23 cellular contexts compared by ENCODE assay signal in genomic region chr17:7667616-7668406, GRCh38. TPM values are rescaled to one million over a fixed set of nuclear protein-coding genes. Genes with fewer than 3 reads are reported as not detected.
DNase-seq lines count a peak whose midpoint lies in the region; ATAC-seq and TF ChIP-seq lines count a peak whose summit lies in the region.
"Had no signal": no experiment of that assay in that cellular context is flagged by ENCODE, and none has a peak within 500 bp of the region (broad histone marks: within the 10 kb centered on the region; RNA-seq: fewer than 3 reads in every experiment).

No MANE protein-coding gene starts in this region.

- H3K4me3 Mint-ChIP-seq in activated CD4-positive, alpha-beta T cell treated with anti-CD3 and anti-CD28 coated beads, Interleukin-2, amount 10 ng/mL, durations not matched to agents 7 days and 5 days, result no peak overlapping the region
- H3K4me3 Mint-ChIP-seq in activated CD4-positive, alpha-beta T cell treated with anti-CD3 and anti-CD28 coated beads, Interleukin-2, amount 10 ng/mL, durations not matched to agents 24 days and 14 days, result no peak overlapping the region
- H3K4me3 Mint-ChIP-seq: activated T-cell treated with anti-CD3 and anti-CD28 coated beads, Interleukin-2, amount 50 U/mL, for 4 hours; CD4-positive, CD25-positive, alpha-beta regulatory T cell; naive B cell had no signal

- H3K27me3 ChIP-seq in Panc1 (ENCODE audit: control insufficient read depth, insufficient read depth, low read length), result no peaks in the 10 kb centered on the region
- H3K27me3 ChIP-seq in esophagus squamous epithelium, result no peaks in the 10 kb centered on the region

- H3K9me3 Mint-ChIP-seq in activated CD4-positive, alpha-beta T cell treated with anti-CD3 and anti-CD28 coated beads, Interleukin-2, amount 10 ng/mL, durations not matched to agents 7 days and 5 days, result no peaks in the 10 kb centered on the region
- no peaks in the 10 kb centered on the region for H3K9me3 Mint-ChIP-seq in activated CD4-positive, alpha-beta T cell treated with anti-CD3 and anti-CD28 coated beads, Interleukin-2, amount 10 ng/mL, durations not matched to agents 24 days and 14 days
- H3K9me3 Mint-ChIP-seq: activated T-cell treated with anti-CD3 and anti-CD28 coated beads, Interleukin-2, amount 50 U/mL, for 4 hours; CD4-positive, CD25-positive, alpha-beta regulatory T cell; naive B cell had no signal

- H3K4me1 Mint-ChIP-seq in activated CD4-positive, alpha-beta T cell treated with anti-CD3 and anti-CD28 coated beads, Interleukin-2, amount 10 ng/mL, durations not matched to agents 7 days and 5 days, result no peaks in the 10 kb centered on the region
- no peaks in the 10 kb centered on the region for H3K4me1 Mint-ChIP-seq in activated CD4-positive, alpha-beta T cell treated with anti-CD3 and anti-CD28 coated beads, Interleukin-2, amount 10 ng/mL, durations not matched to agents 24 days and 14 days
- H3K4me1 Mint-ChIP-seq: CD4-positive, CD25-positive, alpha-beta regulatory T cell had no signal

- no peak for DNase-seq in activated CD4-positive, alpha-beta T cell treated with anti-CD3 and anti-CD28 coated beads, Interleukin-2, amount 10 ng/mL, durations not matched to agents 7 days and 5 days
- DNase-seq in activated CD4-positive, alpha-beta T cell treated with anti-CD3 and anti-CD28 coated beads, Interleukin-2, amount 10 ng/mL, durations not matched to agents 24 days and 14 days, result no peak
- no peak for DNase-seq in Panc1 (ENCODE audit: low read depth, low spot score)
- DNase-seq in hypothalamus (lab: John Stamatoyannopoulos, UW), result peak in 38 of 51 donors; percentile 21 to 91 (median 72)
- DNase-seq in substantia nigra (lab: John Stamatoyannopoulos, UW), result peak in 41 of 49 donors; percentile 13 to 87 (median 67)
- DNase-seq in esophagus squamous epithelium (lab: John Stamatoyannopoulos, UW), result no peak
- no peak for DNase-seq in NOMO-1 (lab: John Stamatoyannopoulos, UW; ENCODE audit: unreplicated experiment in 2 of 2)
- DNase-seq: activated T-cell treated with anti-CD3 and anti-CD28 coated beads, Interleukin-2, amount 50 U/mL, for 4 hours; CD4-positive, CD25-positive, alpha-beta regulatory T cell; cerebellar nuclear complex; foreskin melanocyte; HCEC 1CT; MM.1S; naive B cell; NCI-H187; NCI-H69; stimulated activated naive CD8-positive, alpha-beta T cell treated with anti-CD3 and anti-CD28 coated beads, Interleukin-15, Interleukin-2, amounts not matched to agents 100 U/mL and 50 U/mL, for 24 hours had no signal

- H3K27ac Mint-ChIP-seq in activated CD4-positive, alpha-beta T cell treated with anti-CD3 and anti-CD28 coated beads, Interleukin-2, amount 10 ng/mL, durations not matched to agents 7 days and 5 days, result peak overlapping the region; percentile 36
- H3K27ac Mint-ChIP-seq in activated CD4-positive, alpha-beta T cell treated with anti-CD3 and anti-CD28 coated beads, Interleukin-2, amount 10 ng/mL, durations not matched to agents 24 days and 14 days, result no peak overlapping the region

- ATAC-seq in Panc1, result peak; percentile 53; the same call in 1 of the 2 replicates
- no peak for ATAC-seq in HG03571 (IDR thresholded peaks at IDR 0.05; ENCODE audit: unreplicated experiment)
- ATAC-seq: activated T-cell treated with anti-CD3 and anti-CD28 coated beads, Interleukin-2, amount 50 U/mL, for 4 hours; stimulated activated naive CD8-positive, alpha-beta T cell treated with anti-CD3 and anti-CD28 coated beads, Interleukin-15, Interleukin-2, amounts not matched to agents 100 U/mL and 50 U/mL, for 24 hours had no signal

- POLR2A ChIA-PET in activated CD4-positive, alpha-beta T cell treated with anti-CD3 and anti-CD28 coated beads, Interleukin-2, amount 10 ng/mL, durations not matched to agents 7 days and 5 days (lab: Charles Lee), result interaction anchor here (0.6 kb wide), 1 partner anchor 18 kb away, joined by 3 read pairs; no protein-coding TSS in a partner anchor
- POLR2A ChIA-PET in Panc1 (lab: Charles Lee), result interaction anchor here (0.6 to 0.7 kb wide), 2 partner anchors 11 to 37 kb away, joined by 3 to 6 read pairs; no protein-coding TSS in a partner anchor

- BruUV-seq in Panc1 (replicated peaks; lab: Mats Ljungman, UMichigan), result no TSS peak

- no peaks in the 10 kb centered on the region for H3K27me3 Mint-ChIP-seq in activated CD4-positive, alpha-beta T cell treated with anti-CD3 and anti-CD28 coated beads, Interleukin-2, amount 10 ng/mL, durations not matched to agents 7 days and 5 days
- no peaks in the 10 kb centered on the region for H3K27me3 Mint-ChIP-seq in activated CD4-positive, alpha-beta T cell treated with anti-CD3 and anti-CD28 coated beads, Interleukin-2, amount 10 ng/mL, durations not matched to agents 24 days and 14 days
- H3K27me3 Mint-ChIP-seq: CD4-positive, CD25-positive, alpha-beta regulatory T cell; naive B cell had no signal

- H3K9me3 ChIP-seq in Panc1 (ENCODE audit: control insufficient read depth, insufficient read depth, low read depth, low read length) (no peaks in the 10 kb centered on the region), esophagus squamous epithelium (no peaks in the 10 kb centered on the region)
- H3K9me3 ChIP-seq: prostate gland had no signal

- 60 to 73% methylated on average over 2 to 7 of the region's 10 CpGs for WGBS in esophagus squamous epithelium, 2 donors

- intact Hi-C loops in activated CD4-positive, alpha-beta T cell treated with anti-CD3 and anti-CD28 coated beads, Interleukin-2, amount 10 ng/mL, durations not matched to agents 24 days and 14 days (cut with micrococcal nuclease), result no loop called here
- intact Hi-C loops in Panc1 (cut with micrococcal nuclease; ENCODE audit: unreplicated experiment) (no loop called here), esophagus squamous epithelium (cut with DNase I) (no loop called here)

- peaks cover 30% of the 10 kb centered on the region for H3K36me3 Mint-ChIP-seq in activated CD4-positive, alpha-beta T cell treated with anti-CD3 and anti-CD28 coated beads, Interleukin-2, amount 10 ng/mL, durations not matched to agents 7 days and 5 days (ENCODE audit: low read depth)
- H3K36me3 Mint-ChIP-seq in activated CD4-positive, alpha-beta T cell treated with anti-CD3 and anti-CD28 coated beads, Interleukin-2, amount 10 ng/mL, durations not matched to agents 24 days and 14 days (ENCODE audit: low read depth), result peaks cover 38% of the 10 kb centered on the region

- TF ChIP-seq CTCF in Panc1 (IDR thresholded peaks at IDR 0.05) (no peak), esophagus squamous epithelium (IDR thresholded peaks at IDR 0.05) (no peak)

- H3K4me3 ChIP-seq in Panc1 (ENCODE audit: low read depth in 2 of 2, low read length in 2 of 2), result no peak overlapping the region
- H3K4me3 ChIP-seq in esophagus squamous epithelium, result no peak overlapping the region
- H3K4me3 ChIP-seq: prostate gland had no signal

- CTCF ChIA-PET in activated CD4-positive, alpha-beta T cell treated with anti-CD3 and anti-CD28 coated beads, Interleukin-2, amount 10 ng/mL, durations not matched to agents 7 days and 5 days (lab: Charles Lee), result interaction anchor here (0.6 to 1.4 kb wide), 6 partner anchors 15 to 627 kb away, joined by 3 to 5 read pairs (median 4); no protein-coding TSS in a partner anchor
- CTCF ChIA-PET in Panc1 (lab: Charles Lee), result interaction anchor here (0.6 kb wide), 1 partner anchor 9 kb away, joined by 3 read pairs; no protein-coding TSS in a partner anchor

- no peaks in the 10 kb centered on the region for H3K4me1 ChIP-seq in Panc1 (ENCODE audit: control insufficient read depth, insufficient read depth, low read length)
- H3K4me1 ChIP-seq in esophagus squamous epithelium, result peaks cover 0 to 8% (median 0%) of the 10 kb centered on the region in 3 donors
- H3K4me1 ChIP-seq: prostate gland had no signal

- in situ Hi-C loops in Panc1 (cut with HindIII; ENCODE audit: low pct_unique_long_range_greater_than_20kb, low sequenced_read_pairs), result no loop called here

- TF ChIP-seq POLR2A in esophagus squamous epithelium (IDR thresholded peaks at IDR 0.05), result no peak

- H3K36me3 ChIP-seq in Panc1 (ENCODE audit: control insufficient read depth, insufficient read depth, low read length), result peaks cover 6% of the 10 kb centered on the region
- H3K36me3 ChIP-seq in esophagus squamous epithelium, result peaks cover 11 to 73% (median 36%) of the 10 kb centered on the region in 3 donors

- no peak overlapping the region for H3K27ac ChIP-seq in Panc1 (ENCODE audit: low read length)
- no peak overlapping the region for H3K27ac ChIP-seq in substantia nigra (ENCODE audit: low read depth, low read length, poor library complexity, severe bottlenecking)
- no peak overlapping the region for H3K27ac ChIP-seq in esophagus squamous epithelium
- H3K27ac ChIP-seq: prostate gland had no signal

RNA-seq across cellular contexts. Expression of gene ATP1B2, which starts 17.1 kb away (rescaled TPM):
- under 1 TPM in 1 of 2 experiments, not detected in 1; 0.08 TPM for total RNA-seq in activated CD4-positive, alpha-beta T cell treated with anti-CD3 and anti-CD28 coated beads, Interleukin-2, amount 10 ng/mL, durations not matched to agents 7 days and 5 days
- total RNA-seq in activated CD4-positive, alpha-beta T cell treated with anti-CD3 and anti-CD28 coated beads, Interleukin-2, amount 10 ng/mL, durations not matched to agents 24 days and 14 days, result 0.14 and 0.37 TPM in 2 replicates
- total RNA-seq in Panc1 (2021; ENCODE audit: unreplicated experiment), result 0.08 TPM
- not detected for polyA plus RNA-seq in Panc1 (2012; ENCODE audit: insufficient read length)
- total RNA-seq in esophagus squamous epithelium, result 1 to 10 TPM in 1 of 4 donors, under 1 TPM in 2, not detected in 1; 0.09 to 1.5 (median 0.21) TPM
- total RNA-seq: CD4-positive, CD25-positive, alpha-beta regulatory T cell; Daoy had no signal
- polyA plus RNA-seq: CD4-positive, CD25-positive, alpha-beta regulatory T cell had no signal

RNA-seq across cellular contexts. Expression of gene TP53, which starts 19.5 kb away (rescaled TPM):
- 100 to 1,000 TPM; 154 to 182 TPM for total RNA-seq in activated CD4-positive, alpha-beta T cell treated with anti-CD3 and anti-CD28 coated beads, Interleukin-2, amount 10 ng/mL, durations not matched to agents 7 days and 5 days
- total RNA-seq in activated CD4-positive, alpha-beta T cell treated with anti-CD3 and anti-CD28 coated beads, Interleukin-2, amount 10 ng/mL, durations not matched to agents 24 days and 14 days, result 177 and 178 TPM in 2 replicates
- total RNA-seq in Panc1 (2021; ENCODE audit: unreplicated experiment) (129 TPM), esophagus squamous epithelium (10 to 100 TPM; 26.6 to 35.1 (median 33.9) TPM)
- 147 TPM for polyA plus RNA-seq in Panc1 (2012; ENCODE audit: insufficient read length)

RNA-seq across cellular contexts. Expression of gene WRAP53, which starts 20.5 kb away (rescaled TPM):
- 10 to 100 TPM; 22.6 to 24.2 TPM for total RNA-seq in activated CD4-positive, alpha-beta T cell treated with anti-CD3 and anti-CD28 coated beads, Interleukin-2, amount 10 ng/mL, durations not matched to agents 7 days and 5 days
- total RNA-seq in activated CD4-positive, alpha-beta T cell treated with anti-CD3 and anti-CD28 coated beads, Interleukin-2, amount 10 ng/mL, durations not matched to agents 24 days and 14 days, result 33.8 and 35.0 TPM in 2 replicates
- total RNA-seq in Panc1 (2021; ENCODE audit: unreplicated experiment) (27.0 TPM), esophagus squamous epithelium (1 to 10 TPM; 3.5 to 6.0 (median 3.8) TPM)
- 36.6 TPM for polyA plus RNA-seq in Panc1 (2012; ENCODE audit: insufficient read length)

RNA-seq across cellular contexts. Expression of gene EFNB3, which starts 37.2 kb away (rescaled TPM):
- total RNA-seq in activated CD4-positive, alpha-beta T cell treated with anti-CD3 and anti-CD28 coated beads, Interleukin-2, amount 10 ng/mL, durations not matched to agents 7 days and 5 days, result not detected
- total RNA-seq in activated CD4-positive, alpha-beta T cell treated with anti-CD3 and anti-CD28 coated beads, Interleukin-2, amount 10 ng/mL, durations not matched to agents 24 days and 14 days, result 0.05 TPM in 1 of 2 replicates, not detected in the other
- total RNA-seq in Panc1 (2021; ENCODE audit: unreplicated experiment), result 2.5 TPM
- polyA plus RNA-seq in Panc1 (2012; ENCODE audit: insufficient read length), result 2.7 TPM
- total RNA-seq in esophagus squamous epithelium, result 1 to 10 TPM in 3 of 4 donors, under 1 TPM in 1; 0.70 to 2.7 (median 1.9) TPM
- total RNA-seq: CD4-positive, CD25-positive, alpha-beta regulatory T cell had no signal
- polyA plus RNA-seq: CD4-positive, CD25-positive, alpha-beta regulatory T cell had no signal

RNA-seq across cellular contexts. Expression of gene SHBG, which starts 37.9 kb away (rescaled TPM):
- not detected for total RNA-seq in activated CD4-positive, alpha-beta T cell treated with anti-CD3 and anti-CD28 coated beads, Interleukin-2, amount 10 ng/mL, durations not matched to agents 7 days and 5 days
- not detected in 2 replicates for total RNA-seq in activated CD4-positive, alpha-beta T cell treated with anti-CD3 and anti-CD28 coated beads, Interleukin-2, amount 10 ng/mL, durations not matched to agents 24 days and 14 days
- total RNA-seq in Panc1 (2021; ENCODE audit: unreplicated experiment) (1.2 TPM), esophagus squamous epithelium (not detected)
- 1.7 TPM for polyA plus RNA-seq in Panc1 (2012; ENCODE audit: insufficient read length)
- total RNA-seq: A673; activated T-cell treated with anti-CD3 and anti-CD28 coated beads, Interleukin-2, amount 50 U/mL, for 4 hours; CD4-positive, CD25-positive, alpha-beta regulatory T cell; lower leg skin; ureter had no signal
- polyA plus RNA-seq: CD4-positive, CD25-positive, alpha-beta regulatory T cell had no signal

Comparison
In these comparisons a context has a peak if more than half of its experiments do, and no peak if none do; other contexts are left out.
1. DNase-seq: peak in hypothalamus (38 of 51) and substantia nigra (41 of 49); none in activated CD4-positive, alpha-beta T cell treated with anti-CD3 and anti-CD28 coated beads, Interleukin-2, amount 10 ng/mL, durations not matched to agents 7 days and 5 days (single experiment), activated CD4-positive, alpha-beta T cell treated with anti-CD3 and anti-CD28 coated beads, Interleukin-2, amount 10 ng/mL, durations not matched to agents 24 days and 14 days (single experiment), Panc1 (single experiment), esophagus squamous epithelium (single experiment) and NOMO-1 (0 of 2).